In genomic region chr2:224417361-224417729, GRCh38 we compare ENCODE assay signal across 20 cellular contexts. TPM values are rescaled to one million over a fixed set of nuclear protein-coding genes. Genes with fewer than 3 reads are reported as not detected.
"Had no signal": no experiment of that assay in that cellular context is flagged by ENCODE, and none has a peak within 500 bp of the region (broad histone marks: within the 10 kb centered on the region; RNA-seq: fewer than 3 reads in every experiment).

No MANE protein-coding gene starts in this region.

- H3K4me2 ChIP-seq: smooth muscle cell had no signal

- H3K36me3 ChIP-seq: gastrocnemius medialis, heart right ventricle, right atrium auricular region, WERI-Rb-1 had no signal

- DNase-seq: activated CD4-positive, alpha-beta memory T cell treated with anti-CD3 and anti-CD28 coated beads, Interleukin-2, amount 10 ng/mL, durations not matched to agents 7 days and 5 days; activated CD4-positive, alpha-beta T cell treated with anti-CD3 and anti-CD28 coated beads for 36 hours; activated effector memory CD4-positive, alpha-beta T cell treated with anti-CD3 and anti-CD28 coated beads, Interleukin-2, amount 50 U/mL, for 16 hours; activated T-cell treated with anti-CD3 and anti-CD28 coated beads, Interleukin-2, amount 50 U/mL, for 48 hours; caudate nucleus; gastrocnemius medialis; heart right ventricle; mammary epithelial cell; mucosa of descending colon; naive thymus-derived CD4-positive, alpha-beta T cell; posterior cingulate gyrus; stimulated activated CD4-positive, alpha-beta T cell treated with anti-CD3 and anti-CD28 coated beads, Interleukin-4, amount 100 ng/mL, for 4 hours; stimulated activated CD8-positive, alpha-beta memory T cell treated with anti-CD3 and anti-CD28 coated beads, Interleukin-4, amount 100 ng/mL, for 48 hours; stimulated activated naive CD4-positive, alpha-beta T cell treated with Interleukin-2 at 50 U/mL for 16 hours; T-helper 1 cell; T1000; WERI-Rb-1 had no signal

- H3K9me3 ChIP-seq: gastrocnemius medialis, mucosa of descending colon had no signal

- H3K27me3 ChIP-seq: gastrocnemius medialis, heart right ventricle, right atrium auricular region had no signal

- H3K4me1 ChIP-seq: right atrium auricular region had no signal

- H3K27ac ChIP-seq: epithelial cell of prostate, right atrium auricular region, WERI-Rb-1 had no signal

- H3K4me3 ChIP-seq: gastrocnemius medialis, heart right ventricle, mucosa of descending colon, right atrium auricular region, smooth muscle cell had no signal

RNA-seq across cellular contexts. Expression of gene FAM124B, which starts 15.4 kb away (rescaled TPM):
- total RNA-seq: mammary epithelial cell, smooth muscle cell had no signal
- polyA plus RNA-seq: mammary epithelial cell; naive thymus-derived CD4-positive, alpha-beta T cell had no signal
